In the genomic region with DNA sequence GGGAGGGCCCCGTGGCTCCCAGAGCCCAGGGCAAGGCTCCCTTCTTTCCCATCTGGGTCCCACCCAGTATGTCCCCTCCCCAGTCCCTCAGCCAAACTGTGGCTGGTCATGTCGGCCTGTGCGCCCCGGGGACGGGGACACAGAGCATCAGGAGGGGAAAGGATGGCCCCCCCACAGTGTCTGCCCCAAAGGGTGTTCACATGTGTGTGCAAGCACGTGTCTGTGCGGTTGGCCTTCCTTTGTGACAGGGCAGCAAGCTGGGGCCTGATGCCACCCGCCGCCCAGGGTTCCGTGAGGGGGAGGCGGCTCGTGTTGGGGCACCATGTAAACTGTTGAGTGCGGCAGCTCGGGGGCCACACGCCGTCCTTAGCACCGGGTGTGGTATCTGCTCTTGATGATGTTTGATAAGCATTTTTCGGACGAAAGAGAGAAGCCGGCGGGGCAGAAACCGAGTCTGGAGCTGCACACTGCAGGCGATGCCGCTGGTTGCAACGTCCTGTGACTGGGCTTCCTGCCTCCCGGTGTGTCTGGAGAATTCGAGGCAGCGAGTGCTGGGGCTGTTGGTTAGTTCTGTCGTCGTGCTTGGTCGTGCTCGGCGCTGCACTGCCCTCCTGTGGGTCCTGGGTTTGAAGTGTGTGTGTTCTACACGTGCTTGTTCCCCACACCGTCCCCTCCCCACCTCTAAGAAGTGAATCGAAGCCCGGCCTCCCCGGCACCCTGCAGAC, we compare ENCODE assay signal across 19 cellular contexts. TPM values are rescaled to one million over a fixed set of nuclear protein-coding genes. Genes with fewer than 3 reads are reported as not detected.
"Had no signal": no experiment of that assay in that cellular context is flagged by ENCODE, and none has a peak within 500 bp of the region (broad histone marks: within the 10 kb centered on the region; RNA-seq: fewer than 3 reads in every experiment).

No MANE protein-coding gene starts in this region.

- H3K4me3 ChIP-seq: esophagus muscularis mucosa, gastroesophageal sphincter, sigmoid colon, skin epidermis had no signal

- H3K27ac ChIP-seq: epithelial cell of prostate, esophagus muscularis mucosa, gastroesophageal sphincter, neutrophil, sigmoid colon, skin epidermis had no signal

- H3K9me3 Mint-ChIP-seq: dendritic cell treated with granulocyte-macrophage colony-stimulating factor and Interleukin-4, amounts not matched to agents 40 ng/mL and 50 ng/mL, for 4 days; effector memory CD8-positive, alpha-beta T cell; naive thymus-derived CD4-positive, alpha-beta T cell; nephron progenitor cell; stimulated activated naive B cell treated with anti-CD40 and anti-IgM and Interleukin-4, amounts not matched to agents 10 μg/mL and 1 μg/mL and 100 μg/mL, for 72 hours; stimulated activated naive CD8-positive, alpha-beta T cell treated with anti-CD3 and anti-CD28 coated beads, Interleukin-15, amount 100 ng/mL, for 72 hours; type B pancreatic cell had no signal

- DNase-seq: effector memory CD8-positive, alpha-beta T cell; glutamatergic neuron; mammary epithelial cell; naive thymus-derived CD4-positive, alpha-beta T cell; nephron progenitor cell; sigmoid colon; stimulated activated CD4-positive, alpha-beta T cell treated with anti-CD3 and anti-CD28 coated beads, Interleukin-2, amount 100 ng/mL, for 24 hours; stimulated activated CD4-positive, alpha-beta T cell treated with anti-CD3 and anti-CD28 coated beads, Interleukin-4, amount 100 ng/mL, for 4 hours; stimulated activated naive B cell treated with anti-CD40 and anti-IgM and Interleukin-4, amounts not matched to agents 10 μg/mL and 1 μg/mL and 100 μg/mL, for 72 hours; stimulated activated naive CD8-positive, alpha-beta T cell treated with anti-CD3 and anti-CD28 coated beads, Interleukin-15, amount 100 ng/mL, for 72 hours; substantia nigra had no signal

- H3K27me3 ChIP-seq: esophagus muscularis mucosa, gastroesophageal sphincter, neutrophil, sigmoid colon had no signal

- ATAC-seq: effector memory CD8-positive, alpha-beta T cell; gastroesophageal sphincter; naive thymus-derived CD4-positive, alpha-beta T cell; stimulated activated naive B cell treated with anti-CD40 and anti-IgM and Interleukin-4, amounts not matched to agents 10 μg/mL and 1 μg/mL and 100 μg/mL, for 72 hours; stimulated activated naive CD8-positive, alpha-beta T cell treated with anti-CD3 and anti-CD28 coated beads, Interleukin-15, amount 100 ng/mL, for 72 hours had no signal

- H3K27me3 Mint-ChIP-seq: naive thymus-derived CD4-positive, alpha-beta T cell; stimulated activated naive B cell treated with anti-CD40 and anti-IgM and Interleukin-4, amounts not matched to agents 10 μg/mL and 1 μg/mL and 100 μg/mL, for 72 hours; stimulated activated naive CD8-positive, alpha-beta T cell treated with anti-CD3 and anti-CD28 coated beads, Interleukin-15, amount 100 ng/mL, for 72 hours; type B pancreatic cell had no signal

- H3K9me3 ChIP-seq: esophagus muscularis mucosa, gastroesophageal sphincter, neutrophil, sigmoid colon had no signal

- H3K27ac Mint-ChIP-seq: dendritic cell treated with granulocyte-macrophage colony-stimulating factor and Interleukin-4, amounts not matched to agents 40 ng/mL and 50 ng/mL, for 4 days; effector memory CD8-positive, alpha-beta T cell; naive thymus-derived CD4-positive, alpha-beta T cell; nephron progenitor cell; stimulated activated naive B cell treated with anti-CD40 and anti-IgM and Interleukin-4, amounts not matched to agents 10 μg/mL and 1 μg/mL and 100 μg/mL, for 72 hours; type B pancreatic cell had no signal

- H3K36me3 ChIP-seq: neutrophil had no signal

- H3K4me3 Mint-ChIP-seq: dendritic cell treated with granulocyte-macrophage colony-stimulating factor and Interleukin-4, amounts not matched to agents 40 ng/mL and 50 ng/mL, for 4 days; effector memory CD8-positive, alpha-beta T cell; naive thymus-derived CD4-positive, alpha-beta T cell; nephron progenitor cell; stimulated activated naive B cell treated with anti-CD40 and anti-IgM and Interleukin-4, amounts not matched to agents 10 μg/mL and 1 μg/mL and 100 μg/mL, for 72 hours; stimulated activated naive CD8-positive, alpha-beta T cell treated with anti-CD3 and anti-CD28 coated beads, Interleukin-15, amount 100 ng/mL, for 72 hours; type B pancreatic cell had no signal

RNA-seq across cellular contexts. Expression of gene GNA15, which starts 23.3 kb away (rescaled TPM):
- total RNA-seq: osteocyte had no signal
